In the genomic region with DNA sequence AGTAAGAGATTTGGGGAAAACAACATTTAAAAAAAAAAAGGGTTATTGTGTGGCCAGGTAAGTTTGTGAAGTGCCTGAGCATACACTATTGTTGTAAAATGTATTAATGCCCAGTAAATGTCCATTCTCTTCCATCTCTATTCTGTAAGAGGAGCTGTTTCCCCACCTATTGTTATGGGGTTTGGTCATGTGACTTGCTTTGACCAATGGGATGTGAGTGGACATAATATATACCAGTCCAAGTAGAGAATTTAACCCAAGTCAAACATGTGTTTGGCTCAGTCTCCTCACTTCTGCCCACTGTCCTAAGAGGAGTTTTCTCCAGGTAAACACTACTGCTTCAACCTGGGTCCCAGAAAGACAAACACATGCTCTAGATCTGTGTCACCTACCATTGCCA, we compare ENCODE assay signal across 17 cellular contexts.
DNase-seq lines count a peak whose midpoint lies in the region; ATAC-seq lines count a peak whose summit lies in the region.
"Had no signal": no experiment of that assay in that cellular context is flagged by ENCODE, and none has a peak within 500 bp of the region (broad histone marks: within the 10 kb centered on the region; RNA-seq: fewer than 3 reads in every experiment).

No MANE protein-coding gene starts in this region.

- H2AFZ ChIP-seq in Karpas-422 (ENCODE audit: low read length) (no peak overlapping the region), mesenchymal stem cell (ENCODE audit: low read depth, low read length) (no peak overlapping the region)
- H2AFZ ChIP-seq: GM23248 had no signal

- no peak overlapping the region for H2BK15ac ChIP-seq in mesenchymal stem cell (ENCODE audit: low read depth, poor library complexity, severe bottlenecking)

- DNase-seq in Caki2 (ENCODE audit: low read depth) (peak; percentile 1), Karpas-422 (peak; percentile 54), NCI-H2029 (lab: John Stamatoyannopoulos, UW) (peak; percentile 47), SW480 (ENCODE audit: low spot score) (peak; percentile 17), iPS-NIHi11 (ENCODE audit: low spot score) (no peak), mesenchymal stem cell (no peak)
- DNase-seq: CD8-positive, alpha-beta T cell; COR-L47; DMS79; GDM1; GM23248 had no signal

- no peak overlapping the region for H3K18ac ChIP-seq in mesenchymal stem cell (ENCODE audit: low read depth in 1 of 2, low read length in 2 of 2)

- H3K14ac ChIP-seq in mesenchymal stem cell (ENCODE audit: low read length in 2 of 2) = no peak overlapping the region

- H3K9ac ChIP-seq in Karpas-422 (ENCODE audit: low read length) = no peak overlapping the region
- no peak overlapping the region for H3K9ac ChIP-seq in mesenchymal stem cell (ENCODE audit: low read length)
- H3K9ac ChIP-seq: BLaER1 treated with 17β-estradiol and CSF1 and Interleukin-3, amounts not matched to agents 10 nM and 100 nM; GM23248; KMS-11 had no signal

- H3K27ac ChIP-seq in Karpas-422 (ENCODE audit: low read length) = no peak overlapping the region
- H3K27ac ChIP-seq in mesenchymal stem cell (ENCODE audit: low read length, poor library complexity, severe bottlenecking) = no peak overlapping the region
- H3K27ac ChIP-seq: BLaER1 treated with 17β-estradiol and CSF1 and Interleukin-3, amounts not matched to agents 10 nM and 100 nM; GM23248; HL-60; KMS-11 had no signal

- H3K4me1 ChIP-seq in Karpas-422 (ENCODE audit: low read length) = no peaks in the 10 kb centered on the region
- no peaks in the 10 kb centered on the region for H3K4me1 ChIP-seq in mesenchymal stem cell (ENCODE audit: control insufficient read depth, insufficient read depth, low read depth, low read length)
- H3K4me1 ChIP-seq: BLaER1 treated with 17β-estradiol and CSF1 and Interleukin-3, amounts not matched to agents 10 nM and 100 nM; HAP-1 had no signal

- no peaks in the 10 kb centered on the region for H3K79me2 ChIP-seq in Karpas-422 (ENCODE audit: low read length)

- H2AK5ac ChIP-seq in mesenchymal stem cell (ENCODE audit: low read length, severe bottlenecking) = no peak overlapping the region

- H2BK12ac ChIP-seq in mesenchymal stem cell (ENCODE audit: low read length in 2 of 2) = no peak overlapping the region

- no peak overlapping the region for H4K91ac ChIP-seq in mesenchymal stem cell (ENCODE audit: low read length)

- no peak overlapping the region for H2BK120ac ChIP-seq in mesenchymal stem cell (ENCODE audit: low read depth, low read length)

- H3K27me3 ChIP-seq in Karpas-422 (ENCODE audit: low read length) (no peaks in the 10 kb centered on the region), mesenchymal stem cell (ENCODE audit: control insufficient read depth in 1 of 2, insufficient read depth in 1 of 2, low read length in 2 of 2) (peaks cover 0 to 15% of the 10 kb centered on the region in 2 experiments)

- H2BK5ac ChIP-seq in mesenchymal stem cell (ENCODE audit: low read depth, low read length, poor library complexity, severe bottlenecking) = no peak overlapping the region

- no peak overlapping the region for H4K8ac ChIP-seq in mesenchymal stem cell (ENCODE audit: low read length)

- no peak overlapping the region for H3K4me3 ChIP-seq in Karpas-422 (ENCODE audit: low read length)
- no peak overlapping the region for H3K4me3 ChIP-seq in mesenchymal stem cell (ENCODE audit: insufficient read depth in 1 of 2, low read depth in 1 of 2, low read length in 2 of 2)
- H3K4me3 ChIP-seq: BLaER1 treated with 17β-estradiol and CSF1 and Interleukin-3, amounts not matched to agents 10 nM and 100 nM; GM23248; HAP-1 had no signal

- ATAC-seq in GM21526 (IDR thresholded peaks at IDR 0.05; ENCODE audit: low FRiP score, unreplicated experiment) (no peak), HG02840 (IDR thresholded peaks at IDR 0.05; ENCODE audit: low FRiP score, unreplicated experiment) (no peak)
- ATAC-seq: CD8-positive, alpha-beta T cell had no signal

- in situ Hi-C loops in Caki2 (cut with HindIII; ENCODE audit: low pct_unique_long_range_greater_than_20kb, low sequenced_read_pairs) = no loop called here

- H3K4ac ChIP-seq in mesenchymal stem cell (ENCODE audit: low read depth in 1 of 2, low read length in 2 of 2) = no peak overlapping the region

- H3K36me3 ChIP-seq in Karpas-422 (ENCODE audit: insufficient read depth, low read length) (no peaks in the 10 kb centered on the region), mesenchymal stem cell (ENCODE audit: control insufficient read depth in 1 of 2, insufficient read depth in 2 of 2, low read depth in 1 of 2, low read length in 2 of 2) (no peaks in the 10 kb centered on the region)
- H3K36me3 ChIP-seq: BLaER1 treated with 17β-estradiol and CSF1 and Interleukin-3, amounts not matched to agents 10 nM and 100 nM; HAP-1 had no signal

- H3K9me3 ChIP-seq in Karpas-422 (ENCODE audit: low read length) (no peaks in the 10 kb centered on the region), mesenchymal stem cell (ENCODE audit: control insufficient read depth, low read length) (no peaks in the 10 kb centered on the region)
- H3K9me3 ChIP-seq: HAP-1 had no signal

- H4K20me1 ChIP-seq in Karpas-422 (ENCODE audit: insufficient read depth, low read depth, low read length) = no peaks in the 10 kb centered on the region
- H4K20me1 ChIP-seq: BLaER1 treated with 17β-estradiol and CSF1 and Interleukin-3, amounts not matched to agents 10 nM and 100 nM had no signal

- no peak overlapping the region for H3K23ac ChIP-seq in mesenchymal stem cell (ENCODE audit: low read length in 2 of 2)

- H3K79me1 ChIP-seq in mesenchymal stem cell (replicated peaks; ENCODE audit: low read length, poor library complexity, severe bottlenecking) = no peaks in the 10 kb centered on the region

- H3K4me2 ChIP-seq in Karpas-422 (ENCODE audit: low read depth, low read length, poor library complexity, severe bottlenecking) (no peak overlapping the region), mesenchymal stem cell (ENCODE audit: low read length, poor library complexity, severe bottlenecking) (no peak overlapping the region)
- H3K4me2 ChIP-seq: BLaER1 treated with 17β-estradiol and CSF1 and Interleukin-3, amounts not matched to agents 10 nM and 100 nM; KMS-11 had no signal

- no peaks in the 10 kb centered on the region for H3K9me2 ChIP-seq in Karpas-422 (replicated peaks; ENCODE audit: insufficient read depth, low read length)

Comparison
In these comparisons a context has a peak if more than half of its experiments do, and no peak if none do; other contexts are left out.
1. DNase-seq: peak in Caki2 (single experiment), Karpas-422 (single experiment), NCI-H2029 (single experiment) and SW480 (single experiment); none in iPS-NIHi11 (single experiment) and mesenchymal stem cell (single experiment).